In genomic region chr11:69375316-69376154, GRCh38 we compare ENCODE assay signal across 15 cellular contexts.
DNase-seq lines count a peak whose midpoint lies in the region; ATAC-seq and TF ChIP-seq lines count a peak whose summit lies in the region.
"Had no signal": no experiment of that assay in that cellular context is flagged by ENCODE, and none has a peak within 500 bp of the region (broad histone marks: within the 10 kb centered on the region; RNA-seq: fewer than 3 reads in every experiment).

No MANE protein-coding gene starts in this region.

- H2BK12ac ChIP-seq in mesenchymal stem cell (ENCODE audit: low read length in 2 of 2) = peak overlapping the region; percentile 9 to 91

- H2AK5ac ChIP-seq in mesenchymal stem cell (ENCODE audit: low read length, severe bottlenecking) = no peak overlapping the region

- DNase-seq in activated naive CD4-positive, alpha-beta T cell treated with anti-CD3 and anti-CD28 coated beads, Interleukin-2, amount 10 ng/mL, durations not matched to agents 7 days and 5 days = peak; percentile 1
- DNase-seq in activated naive CD4-positive, alpha-beta T cell treated with Interleukin-2 at 50 U/mL for 16 hours = no peak
- DNase-seq in WTC11 (ENCODE audit: low spot score) (no peak), mesenchymal stem cell (no peak), suprapubic skin (ENCODE audit: low spot score in 2 of 2) (peak; percentile 56 to 77), GM10248 (ENCODE audit: extremely low spot score) (no peak)
- DNase-seq: activated CD4-positive, alpha-beta T cell treated with anti-CD3 and anti-CD28 coated beads, Interleukin-2, amount 50 U/mL, for 4 hours; foreskin fibroblast; GOT3; naive B cell; NCI-H1694; NCI-H446 treated with DMSO at 0.1 percent for 48 hours; stimulated activated CD4-positive, alpha-beta T cell treated with anti-CD3 and anti-CD28 coated beads, Interleukin-1b, Interleukin-23, amount 100 ng/mL, for 48 hours had no signal

- H3K4me1 ChIP-seq in mesenchymal stem cell (ENCODE audit: control insufficient read depth, insufficient read depth, low read depth, low read length) (peaks cover 10% of the 10 kb centered on the region), suprapubic skin (peaks cover 48% of the 10 kb centered on the region)

- POLR2A ChIA-PET in WTC11 (lab: Charles Lee) = interaction anchor here (0.5 kb wide), 1 partner anchor 622 kb away, joined by 3 read pairs; no protein-coding TSS in a partner anchor
- POLR2A ChIA-PET in GM10248 (lab: Yijun Ruan, JAX) = no interaction called here

- no peak overlapping the region for H3K18ac ChIP-seq in mesenchymal stem cell (ENCODE audit: low read depth in 1 of 2, low read length in 2 of 2)

- TF ChIP-seq CTCF in WTC11 (IDR thresholded peaks at IDR 0.05) (no peak), suprapubic skin (IDR thresholded peaks at IDR 0.05) (no peak), GM10248 (IDR thresholded peaks at IDR 0.05; ENCODE audit: control extremely low read depth, extremely low read depth, low read depth, missing control alignments) (no peak)

- H2BK120ac ChIP-seq in mesenchymal stem cell (ENCODE audit: low read depth, low read length) = no peak overlapping the region

- H3K4me3 ChIP-seq in mesenchymal stem cell (ENCODE audit: insufficient read depth in 1 of 2, low read depth in 1 of 2, low read length in 2 of 2) (no peak overlapping the region), suprapubic skin (no peak overlapping the region)

- H4K91ac ChIP-seq in mesenchymal stem cell (ENCODE audit: low read length) = no peak overlapping the region

- no peaks in the 10 kb centered on the region for H3K36me3 Mint-ChIP-seq in activated naive CD4-positive, alpha-beta T cell treated with anti-CD3 and anti-CD28 coated beads, Interleukin-2, amount 10 ng/mL, durations not matched to agents 7 days and 5 days
- H3K36me3 Mint-ChIP-seq in WTC11 = no peaks in the 10 kb centered on the region

- H3K9ac ChIP-seq in mesenchymal stem cell (ENCODE audit: low read length) = no peak overlapping the region

- H3K27ac Mint-ChIP-seq in activated naive CD4-positive, alpha-beta T cell treated with anti-CD3 and anti-CD28 coated beads, Interleukin-2, amount 10 ng/mL, durations not matched to agents 7 days and 5 days = no peak overlapping the region
- H3K27ac Mint-ChIP-seq in WTC11 = peak overlapping the region; percentile 80

- no peaks in the 10 kb centered on the region for H3K9me3 Mint-ChIP-seq in activated naive CD4-positive, alpha-beta T cell treated with anti-CD3 and anti-CD28 coated beads, Interleukin-2, amount 10 ng/mL, durations not matched to agents 7 days and 5 days
- H3K9me3 Mint-ChIP-seq in WTC11 = no peaks in the 10 kb centered on the region
- H3K9me3 Mint-ChIP-seq: naive B cell had no signal

- no peaks in the 10 kb centered on the region for H3K27me3 ChIP-seq in mesenchymal stem cell (ENCODE audit: control insufficient read depth in 1 of 2, insufficient read depth in 1 of 2, low read length in 2 of 2)
- H3K27me3 ChIP-seq in suprapubic skin = no peaks in the 10 kb centered on the region

- no peak overlapping the region for H2AFZ ChIP-seq in mesenchymal stem cell (ENCODE audit: low read depth, low read length)

- no peak overlapping the region for H2BK5ac ChIP-seq in mesenchymal stem cell (ENCODE audit: low read depth, low read length, poor library complexity, severe bottlenecking)

- CTCF ChIA-PET in activated naive CD4-positive, alpha-beta T cell treated with anti-CD3 and anti-CD28 coated beads, Interleukin-2, amount 10 ng/mL, durations not matched to agents 7 days and 5 days (lab: Charles Lee) = no interaction called here
- CTCF ChIA-PET in WTC11 (lab: Charles Lee) (interaction anchor here (1.5 kb wide), 1 partner anchor 244 kb away, joined by 4 read pairs; no protein-coding TSS in a partner anchor), GM10248 (lab: Yijun Ruan, JAX) (interaction anchor here (1.1 to 1.6 kb wide), 2 partner anchors 12 to 14 kb away, joined by 3 read pairs; no protein-coding TSS in a partner anchor)

- no peak for TF ChIP-seq POLR2A in suprapubic skin (IDR thresholded peaks at IDR 0.05)

- no peaks in the 10 kb centered on the region for H3K4me1 Mint-ChIP-seq in activated naive CD4-positive, alpha-beta T cell treated with anti-CD3 and anti-CD28 coated beads, Interleukin-2, amount 10 ng/mL, durations not matched to agents 7 days and 5 days
- no peaks in the 10 kb centered on the region for H3K4me1 Mint-ChIP-seq in WTC11

- H3K79me1 ChIP-seq in mesenchymal stem cell (replicated peaks; ENCODE audit: low read length, poor library complexity, severe bottlenecking) = no peaks in the 10 kb centered on the region

- no peak for TF ChIP-seq EP300 in suprapubic skin (IDR thresholded peaks at IDR 0.05)

- no peak for ATAC-seq in WTC11
- no peak for ATAC-seq in GM21447 (IDR thresholded peaks at IDR 0.05; ENCODE audit: unreplicated experiment)
- no peak for ATAC-seq in GM21723 (IDR thresholded peaks at IDR 0.05; ENCODE audit: unreplicated experiment)

- H3K9me3 ChIP-seq in mesenchymal stem cell (ENCODE audit: control insufficient read depth, low read length) (no peaks in the 10 kb centered on the region), suprapubic skin (no peaks in the 10 kb centered on the region)

- 93% methylated on average over 22 of the region's 22 CpGs for WGBS in mesenchymal stem cell
- WGBS in suprapubic skin = 85% methylated on average over 10 of the region's 22 CpGs

- H4K8ac ChIP-seq in mesenchymal stem cell (ENCODE audit: low read length) = no peak overlapping the region

- peaks cover 7% of the 10 kb centered on the region for H3K27me3 Mint-ChIP-seq in activated naive CD4-positive, alpha-beta T cell treated with anti-CD3 and anti-CD28 coated beads, Interleukin-2, amount 10 ng/mL, durations not matched to agents 7 days and 5 days
- no peaks in the 10 kb centered on the region for H3K27me3 Mint-ChIP-seq in WTC11 (ENCODE audit: low read depth)

- no peak overlapping the region for H2BK15ac ChIP-seq in mesenchymal stem cell (ENCODE audit: low read depth, poor library complexity, severe bottlenecking)

- H3K36me3 ChIP-seq in mesenchymal stem cell (ENCODE audit: control insufficient read depth in 1 of 2, insufficient read depth in 2 of 2, low read depth in 1 of 2, low read length in 2 of 2) (peaks cover 6 to 18% of the 10 kb centered on the region in 2 experiments), suprapubic skin (no peaks in the 10 kb centered on the region)

- no peak overlapping the region for H3K27ac ChIP-seq in mesenchymal stem cell (ENCODE audit: low read length, poor library complexity, severe bottlenecking)
- no peak overlapping the region for H3K27ac ChIP-seq in suprapubic skin

- peak overlapping the region in 1 of 2 experiments; percentile 36 for H3K4ac ChIP-seq in mesenchymal stem cell (ENCODE audit: low read depth in 1 of 2, low read length in 2 of 2)

- no peak overlapping the region for H3K23ac ChIP-seq in mesenchymal stem cell (ENCODE audit: low read length in 2 of 2)

- peak overlapping the region in 1 of 2 experiments; percentile 91 for H3K14ac ChIP-seq in mesenchymal stem cell (ENCODE audit: low read length in 2 of 2)

- H3K4me3 Mint-ChIP-seq in activated naive CD4-positive, alpha-beta T cell treated with anti-CD3 and anti-CD28 coated beads, Interleukin-2, amount 10 ng/mL, durations not matched to agents 7 days and 5 days = no peak overlapping the region
- no peak overlapping the region for H3K4me3 Mint-ChIP-seq in WTC11

- no peak overlapping the region for H3K4me2 ChIP-seq in mesenchymal stem cell (ENCODE audit: low read length, poor library complexity, severe bottlenecking)

TF ChIP-seq in WTC11, 78 proteins besides CTCF, POLR2A, EP300 and RAD21 (continues in another document):
- TF ChIP-seq GABPB1 (CRISPR knock-in tag; IDR thresholded peaks at IDR 0.05) (no peak), USF2 (CRISPR knock-in tag; IDR thresholded peaks at IDR 0.05) (no peak), ATF1 (CRISPR knock-in tag; IDR thresholded peaks at IDR 0.05) (no peak), ZSCAN18 (CRISPR knock-in tag; IDR thresholded peaks at IDR 0.05) (no peak), PREB (CRISPR knock-in tag; IDR thresholded peaks at IDR 0.05; ENCODE audit: borderline replicate concordance) (no peak), CREB1 (CRISPR knock-in tag; IDR thresholded peaks at IDR 0.05) (no peak)

Comparison
In these comparisons a context has a peak if more than half of its experiments do, and no peak if none do; other contexts are left out.
1. DNase-seq: peak in activated naive CD4-positive, alpha-beta T cell treated with anti-CD3 and anti-CD28 coated beads, Interleukin-2, amount 10 ng/mL, durations not matched to agents 7 days and 5 days (single experiment) and suprapubic skin (2 of 2); none in activated naive CD4-positive, alpha-beta T cell treated with Interleukin-2 at 50 U/mL for 16 hours (single experiment), WTC11 (single experiment), mesenchymal stem cell (single experiment) and GM10248 (single experiment).